ENCODE assay signal across 27 cellular contexts in the genomic region with DNA sequence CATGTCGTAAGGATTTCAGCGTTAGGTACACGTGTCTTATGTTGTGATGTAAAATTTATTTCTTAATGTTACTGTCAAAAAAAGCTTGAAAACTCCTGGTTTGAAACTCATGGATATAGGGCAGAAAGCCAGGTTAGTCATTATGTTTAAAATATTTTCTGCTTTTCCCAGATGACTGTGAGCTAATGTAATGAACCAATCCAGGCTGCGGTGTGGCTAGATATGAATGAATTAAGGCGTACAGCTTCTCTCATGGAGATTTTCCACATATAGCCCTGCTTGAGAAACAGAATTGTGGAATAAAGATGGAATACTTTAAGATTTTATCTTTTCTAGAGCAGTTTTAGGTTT.
A peak's percentile ranks its signal among the peaks of the same experiment; 100 is the strongest.
DNase-seq lines count a peak whose midpoint lies in the region; ATAC-seq lines count a peak whose summit lies in the region.
"Had no signal": no experiment of that assay in that cellular context is flagged by ENCODE, and none has a peak within 500 bp of the region (broad histone marks: within the 10 kb centered on the region; RNA-seq: fewer than 3 reads in every experiment).

No MANE protein-coding gene starts in this region.

- H3K4me1 ChIP-seq in adipocyte (ENCODE audit: control insufficient read depth, insufficient read depth, low read length), result peaks cover 13% of the 10 kb centered on the region
- H3K4me1 ChIP-seq: upper lobe of right lung had no signal

- H3K9me3 ChIP-seq in adipocyte (ENCODE audit: control insufficient read depth, low read length), result no peaks in the 10 kb centered on the region
- H3K9me3 ChIP-seq: pancreas, upper lobe of right lung had no signal

- H3K4me3 ChIP-seq in adipocyte (ENCODE audit: low read length), result no peak overlapping the region
- H3K4me3 ChIP-seq: pancreas, PC-9, upper lobe of right lung had no signal

- no peaks in the 10 kb centered on the region for H3K27me3 ChIP-seq in adipocyte (replicated peaks; ENCODE audit: control insufficient read depth, insufficient read depth, low read length)
- H3K27me3 ChIP-seq: pancreas, upper lobe of right lung had no signal

- H3K36me3 ChIP-seq in adipocyte (ENCODE audit: control insufficient read depth, insufficient read depth, low read length, severe bottlenecking), result no peaks in the 10 kb centered on the region
- H3K36me3 ChIP-seq: pancreas, upper lobe of right lung had no signal

- no peak for ATAC-seq in HG03175 (IDR thresholded peaks at IDR 0.05; ENCODE audit: unreplicated experiment)
- ATAC-seq: activated T-cell treated with anti-CD3 and anti-CD28 coated beads, Interleukin-2, amount 50 U/mL, for 72 hours; upper lobe of right lung had no signal

- H3K9ac ChIP-seq in adipocyte (ENCODE audit: low read length), result no peak overlapping the region
- H3K9ac ChIP-seq: KMS-11 had no signal

- DNase-seq in EH (ENCODE audit: low read depth) (peak; percentile 75), adipocyte (ENCODE audit: low read depth) (peak; percentile 72), dermis blood vessel endothelial cell (peak; percentile 19), iris pigment epithelial cell (ENCODE audit: low read depth) (peak; percentile 34)
- DNase-seq in activated effector memory CD4-positive, alpha-beta T cell treated with Interleukin-2 at 50 U/mL for 16 hours, result no peak
- DNase-seq in activated CD4-positive, alpha-beta T cell treated with anti-CD3 and anti-CD28 coated beads for 4 hours, result no peak
- no peak for DNase-seq in effector CD4-positive, alpha-beta T cell
- DNase-seq: activated CD4-positive, alpha-beta memory T cell treated with anti-CD3 and anti-CD28 coated beads for 36 hours; activated CD4-positive, CD25-positive, alpha-beta regulatory T cell treated with anti-CD3 and anti-CD28 coated beads, Interleukin-2, amount 50 U/mL, for 72 hours; activated naive CD4-positive, alpha-beta T cell treated with anti-CD3 and anti-CD28 coated beads for 36 hours; activated T-cell treated with anti-CD3 and anti-CD28 coated beads, Interleukin-2, amount 50 U/mL, for 72 hours; caudate nucleus; CD8-positive, alpha-beta memory T cell; cortex of kidney; endodermal cell; MM.1S; NCI-H2081 treated with DMSO at 0.1 percent for 48 hours; NCI-H2227 treated with DMSO at 0.1 percent for 48 hours; NCI-H526 treated with DMSO at 0.1 percent for 48 hours; pancreas; PC-9; Right ventricle myocardium superior; small intestine; stimulated activated naive B cell treated with anti-CD40 and anti-IgM and Interleukin-4, amounts not matched to agents 10 μg/mL and 1 μg/mL and 100 μg/mL, for 72 hours; upper lobe of right lung had no signal

Comparison
In these comparisons a context has a peak if more than half of its experiments do, and no peak if none do; other contexts are left out.
1. DNase-seq: peak in EH (single experiment), adipocyte (single experiment), dermis blood vessel endothelial cell (single experiment) and iris pigment epithelial cell (single experiment); none in activated effector memory CD4-positive, alpha-beta T cell treated with Interleukin-2 at 50 U/mL for 16 hours (single experiment), activated CD4-positive, alpha-beta T cell treated with anti-CD3 and anti-CD28 coated beads for 4 hours (0 of 2) and effector CD4-positive, alpha-beta T cell (single experiment).